14 cellular contexts compared by ENCODE assay signal in genomic region chr17:58233547-58233946, GRCh38. TPM values are rescaled to one million over a fixed set of nuclear protein-coding genes. Genes with fewer than 3 reads are reported as not detected.
DNase-seq lines count a peak whose midpoint lies in the region; ATAC-seq and TF ChIP-seq lines count a peak whose summit lies in the region.
"Had no signal": no experiment of that assay in that cellular context is flagged by ENCODE, and none has a peak within 500 bp of the region (broad histone marks: within the 10 kb centered on the region; RNA-seq: fewer than 3 reads in every experiment).

No MANE protein-coding gene starts in this region.

- H3K4me3 ChIP-seq in ovary = no peak overlapping the region
- H3K4me3 ChIP-seq: sigmoid colon, SK-N-MC had no signal

- DNase-seq in SIG-M5 treated with dmso at 0.1 percent for 504 hours (lab: John Stamatoyannopoulos, UW; ENCODE audit: unreplicated experiment) (peak; percentile 80), SIG-M5 (lab: John Stamatoyannopoulos, UW) (no peak), MV-4-11 (lab: John Stamatoyannopoulos, UW) (peak; percentile 86), NCI-H2081 (lab: John Stamatoyannopoulos, UW) (no peak), ovary (no peak)
- peak; percentile 18 for DNase-seq in stimulated activated naive B cell treated with anti-CD40 and anti-IgM and Interleukin-4, amounts not matched to agents 10 μg/mL and 1 μg/mL and 100 μg/mL, for 72 hours
- no peak for DNase-seq in activated CD8-positive, alpha-beta memory T cell treated with anti-CD3 and anti-CD28 coated beads, Interleukin-2, amount 10 ng/mL, durations not matched to agents 7 days and 5 days
- DNase-seq: 8988T; activated naive CD8-positive, alpha-beta T cell treated with anti-CD3 and anti-CD28 coated beads for 36 hours; DND-41; sigmoid colon had no signal

- H3K9me3 Mint-ChIP-seq in stimulated activated naive B cell treated with anti-CD40 and anti-IgM and Interleukin-4, amounts not matched to agents 10 μg/mL and 1 μg/mL and 100 μg/mL, for 72 hours = no peaks in the 10 kb centered on the region
- no peaks in the 10 kb centered on the region for H3K9me3 Mint-ChIP-seq in activated CD8-positive, alpha-beta memory T cell treated with anti-CD3 and anti-CD28 coated beads, Interleukin-2, amount 10 ng/mL, durations not matched to agents 7 days and 5 days (ENCODE audit: low read depth)
- H3K9me3 Mint-ChIP-seq: activated naive CD8-positive, alpha-beta T cell treated with anti-CD3 and anti-CD28 coated beads for 36 hours had no signal

- TF ChIP-seq EP300 in ovary (IDR thresholded peaks at IDR 0.05) = no peak

- CTCF ChIA-PET in activated CD8-positive, alpha-beta memory T cell treated with anti-CD3 and anti-CD28 coated beads, Interleukin-2, amount 10 ng/mL, durations not matched to agents 7 days and 5 days (lab: Charles Lee) = no interaction called here

- no peaks in the 10 kb centered on the region for H3K4me1 ChIP-seq in ovary (ENCODE audit: insufficient read depth)
- H3K4me1 ChIP-seq: sigmoid colon had no signal

- H3K36me3 ChIP-seq in ovary = no peaks in the 10 kb centered on the region
- H3K36me3 ChIP-seq: sigmoid colon had no signal

- H3K4me1 Mint-ChIP-seq in stimulated activated naive B cell treated with anti-CD40 and anti-IgM and Interleukin-4, amounts not matched to agents 10 μg/mL and 1 μg/mL and 100 μg/mL, for 72 hours = peaks cover 26 to 28% of the 10 kb centered on the region in 2 donors
- peaks cover 10% of the 10 kb centered on the region for H3K4me1 Mint-ChIP-seq in activated CD8-positive, alpha-beta memory T cell treated with anti-CD3 and anti-CD28 coated beads, Interleukin-2, amount 10 ng/mL, durations not matched to agents 7 days and 5 days

- no peaks in the 10 kb centered on the region for H3K9me3 ChIP-seq in ovary
- H3K9me3 ChIP-seq: sigmoid colon had no signal

- no peaks in the 10 kb centered on the region for H3K36me3 Mint-ChIP-seq in stimulated activated naive B cell treated with anti-CD40 and anti-IgM and Interleukin-4, amounts not matched to agents 10 μg/mL and 1 μg/mL and 100 μg/mL, for 72 hours
- H3K36me3 Mint-ChIP-seq in activated CD8-positive, alpha-beta memory T cell treated with anti-CD3 and anti-CD28 coated beads, Interleukin-2, amount 10 ng/mL, durations not matched to agents 7 days and 5 days = no peaks in the 10 kb centered on the region
- H3K36me3 Mint-ChIP-seq: activated naive CD8-positive, alpha-beta T cell treated with anti-CD3 and anti-CD28 coated beads for 36 hours had no signal

- H3K27ac Mint-ChIP-seq in stimulated activated naive B cell treated with anti-CD40 and anti-IgM and Interleukin-4, amounts not matched to agents 10 μg/mL and 1 μg/mL and 100 μg/mL, for 72 hours = no peak overlapping the region
- H3K27ac Mint-ChIP-seq in activated CD8-positive, alpha-beta memory T cell treated with anti-CD3 and anti-CD28 coated beads, Interleukin-2, amount 10 ng/mL, durations not matched to agents 7 days and 5 days = no peak overlapping the region
- H3K27ac Mint-ChIP-seq: activated naive CD8-positive, alpha-beta T cell treated with anti-CD3 and anti-CD28 coated beads for 36 hours had no signal

- no peaks in the 10 kb centered on the region for H3K27me3 ChIP-seq in ovary

- no peak for TF ChIP-seq CTCF in ovary (IDR thresholded peaks at IDR 0.05)

- H3K4me3 Mint-ChIP-seq in stimulated activated naive B cell treated with anti-CD40 and anti-IgM and Interleukin-4, amounts not matched to agents 10 μg/mL and 1 μg/mL and 100 μg/mL, for 72 hours = no peak overlapping the region
- H3K4me3 Mint-ChIP-seq in activated CD8-positive, alpha-beta memory T cell treated with anti-CD3 and anti-CD28 coated beads, Interleukin-2, amount 10 ng/mL, durations not matched to agents 7 days and 5 days = no peak overlapping the region
- H3K4me3 Mint-ChIP-seq: activated naive CD8-positive, alpha-beta T cell treated with anti-CD3 and anti-CD28 coated beads for 36 hours had no signal

- 77 to 84% (median 79%) methylated on average over 3 of the region's 3 CpGs for WGBS in ovary, 3 donors

- H3K27me3 Mint-ChIP-seq in stimulated activated naive B cell treated with anti-CD40 and anti-IgM and Interleukin-4, amounts not matched to agents 10 μg/mL and 1 μg/mL and 100 μg/mL, for 72 hours = peaks cover 13 to 17% of the 10 kb centered on the region in 2 donors
- peaks cover 69% of the 10 kb centered on the region for H3K27me3 Mint-ChIP-seq in activated CD8-positive, alpha-beta memory T cell treated with anti-CD3 and anti-CD28 coated beads, Interleukin-2, amount 10 ng/mL, durations not matched to agents 7 days and 5 days

- TF ChIP-seq POLR2A in ovary (IDR thresholded peaks at IDR 0.05) = no peak

- H3K27ac ChIP-seq in ovary = no peak overlapping the region
- H3K27ac ChIP-seq: sigmoid colon, SK-N-MC had no signal

- intact Hi-C loops in ovary (cut with DNase I) = no loop called here

- peak; percentile 70 for ATAC-seq in HG02852 (IDR thresholded peaks at IDR 0.05; ENCODE audit: unreplicated experiment)
- peak; percentile 86 for ATAC-seq in stimulated activated naive B cell treated with anti-CD40 and anti-IgM and Interleukin-4, amounts not matched to agents 10 μg/mL and 1 μg/mL and 100 μg/mL, for 72 hours (replicated peaks)
- no peak for ATAC-seq in activated CD8-positive, alpha-beta memory T cell treated with anti-CD3 and anti-CD28 coated beads, Interleukin-2, amount 10 ng/mL, durations not matched to agents 7 days and 5 days

RNA-seq across cellular contexts. Expression of gene LPO, which starts 4.8 kb away (rescaled TPM):
- not detected for total RNA-seq in activated CD8-positive, alpha-beta memory T cell treated with anti-CD3 and anti-CD28 coated beads, Interleukin-2, amount 10 ng/mL, durations not matched to agents 7 days and 5 days
- total RNA-seq in ovary = 1 to 10 TPM in 1 of 7 donors, under 1 TPM in 1, not detected in 5; 0.32 to 1.6 TPM
- polyA plus RNA-seq in ovary = not detected
- total RNA-seq: activated naive CD8-positive, alpha-beta T cell treated with anti-CD3 and anti-CD28 coated beads for 36 hours; sigmoid colon had no signal
- polyA plus RNA-seq: sigmoid colon had no signal

RNA-seq across cellular contexts. Expression of gene MKS1, which starts 14.5 kb away (rescaled TPM):
- total RNA-seq in activated CD8-positive, alpha-beta memory T cell treated with anti-CD3 and anti-CD28 coated beads, Interleukin-2, amount 10 ng/mL, durations not matched to agents 7 days and 5 days = 10 to 100 TPM; 17.8 to 18.2 TPM
- total RNA-seq in ovary = 10 to 100 TPM; 10.0 to 26.0 (median 19.9) TPM
- polyA plus RNA-seq in ovary = 10 to 100 TPM; 12.6 to 15.5 TPM

RNA-seq across cellular contexts. Expression of gene EPX, which starts 41.0 kb away (rescaled TPM):
- not detected for total RNA-seq in activated CD8-positive, alpha-beta memory T cell treated with anti-CD3 and anti-CD28 coated beads, Interleukin-2, amount 10 ng/mL, durations not matched to agents 7 days and 5 days
- total RNA-seq in ovary = not detected
- not detected for polyA plus RNA-seq in ovary
- total RNA-seq: activated naive CD8-positive, alpha-beta T cell treated with anti-CD3 and anti-CD28 coated beads for 36 hours; sigmoid colon had no signal

RNA-seq across cellular contexts. Expression of gene MPO, which starts 47.2 kb away (rescaled TPM):
- under 1 TPM in 1 of 2 experiments, not detected in 1; 0.09 TPM for total RNA-seq in activated CD8-positive, alpha-beta memory T cell treated with anti-CD3 and anti-CD28 coated beads, Interleukin-2, amount 10 ng/mL, durations not matched to agents 7 days and 5 days
- under 1 TPM in 3 of 7 donors, not detected in 4; 0.11 to 0.67 (median 0.15) TPM for total RNA-seq in ovary
- polyA plus RNA-seq in ovary = under 1 TPM; 0.02 to 0.05 TPM
- total RNA-seq: activated naive CD8-positive, alpha-beta T cell treated with anti-CD3 and anti-CD28 coated beads for 36 hours; HT1080 had no signal

Comparison
In these comparisons a context has a peak if more than half of its experiments do, and no peak if none do; other contexts are left out.
1. DNase-seq: peak in SIG-M5 treated with dmso at 0.1 percent for 504 hours (single experiment), MV-4-11 (single experiment) and stimulated activated naive B cell treated with anti-CD40 and anti-IgM and Interleukin-4, amounts not matched to agents 10 μg/mL and 1 μg/mL and 100 μg/mL, for 72 hours (single experiment); none in SIG-M5 (single experiment), NCI-H2081 (0 of 2), activated CD8-positive, alpha-beta memory T cell treated with anti-CD3 and anti-CD28 coated beads, Interleukin-2, amount 10 ng/mL, durations not matched to agents 7 days and 5 days (single experiment) and ovary (0 of 5).